Comparison of ENCODE assay signal across 22 cellular contexts in the genomic region with DNA sequence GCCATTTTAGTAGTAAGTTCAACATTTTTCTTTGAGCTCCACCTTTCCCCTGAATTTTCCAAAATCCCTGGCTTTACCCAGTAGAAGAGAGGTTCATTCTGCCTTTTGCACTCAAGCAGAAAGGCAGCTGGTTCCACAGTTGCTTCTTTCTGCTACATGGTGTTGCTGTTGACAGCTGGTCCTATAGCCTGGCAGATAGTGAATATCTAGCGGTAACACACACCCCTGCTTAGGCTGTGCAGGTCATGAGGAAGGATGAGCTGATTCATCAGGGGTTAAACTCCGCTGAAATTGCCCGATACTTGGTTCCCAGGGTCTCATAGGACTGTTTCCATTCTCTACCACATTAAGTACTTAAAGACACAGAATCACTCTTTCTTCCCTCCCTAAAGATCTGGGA.
"Had no signal": no experiment of that assay in that cellular context is flagged by ENCODE, and none has a peak within 500 bp of the region (broad histone marks: within the 10 kb centered on the region; RNA-seq: fewer than 3 reads in every experiment).

No MANE protein-coding gene starts in this region.

- FAIRE-seq: endometrium, kidney had no signal

- H3K36me3 Mint-ChIP-seq: activated naive CD4-positive, alpha-beta T cell treated with anti-CD3 and anti-CD28 coated beads, Interleukin-2, amount 50 U/mL, for 24 hours; WTC11 had no signal

- H3K27ac Mint-ChIP-seq: activated CD4-positive, alpha-beta T cell treated with anti-CD3 and anti-CD28 coated beads for 36 hours; activated naive CD4-positive, alpha-beta T cell treated with anti-CD3 and anti-CD28 coated beads, Interleukin-2, amount 50 U/mL, for 24 hours; WTC11 had no signal

- H3K27me3 Mint-ChIP-seq: central memory CD8-positive, alpha-beta T cell had no signal

- H3K9me3 Mint-ChIP-seq: activated naive CD4-positive, alpha-beta T cell treated with anti-CD3 and anti-CD28 coated beads, Interleukin-2, amount 50 U/mL, for 24 hours; central memory CD8-positive, alpha-beta T cell; WTC11 had no signal

- H3K9me3 ChIP-seq: ascending aorta, thyroid gland, uterus had no signal

- H3K36me3 ChIP-seq: ascending aorta, thyroid gland, uterus had no signal

- H3K4me3 ChIP-seq: ascending aorta, coronary artery, thyroid gland, uterus had no signal

- DNase-seq: activated CD4-positive, alpha-beta T cell treated with anti-CD3 and anti-CD28 coated beads for 36 hours; activated CD4-positive, alpha-beta T cell treated with anti-CD3 and anti-CD28 coated beads, Interleukin-2, amount 50 U/mL, for 48 hours; activated gamma-delta T cell; foreskin melanocyte; hypothalamus; kidney; mammary epithelial cell; midbrain; occipital lobe; posterior cingulate gyrus; stimulated activated CD4-positive, alpha-beta T cell treated with anti-CD3 and anti-CD28 coated beads, Interleukin-12 subunit alpha, Interleukin-12 subunit beta, amount 100 ng/mL, for 4 hours; stimulated activated CD4-positive, alpha-beta T cell treated with anti-CD3 and anti-CD28 coated beads, Interleukin-1b, Interleukin-23, amount 100 ng/mL, for 48 hours; stimulated activated CD8-positive, alpha-beta memory T cell treated with anti-CD3 and anti-CD28 coated beads, Interleukin-4, amount 100 ng/mL, for 48 hours; stimulated activated naive CD4-positive, alpha-beta T cell; thyroid gland; uterus had no signal

- H3K27me3 ChIP-seq: ascending aorta, thyroid gland, uterus had no signal

- H3K4me3 Mint-ChIP-seq: activated CD4-positive, alpha-beta T cell treated with anti-CD3 and anti-CD28 coated beads for 36 hours; activated naive CD4-positive, alpha-beta T cell treated with anti-CD3 and anti-CD28 coated beads, Interleukin-2, amount 50 U/mL, for 24 hours; central memory CD8-positive, alpha-beta T cell; WTC11 had no signal

- H3K4me1 ChIP-seq: ascending aorta, thyroid gland, uterus had no signal

- H3K27ac ChIP-seq: ascending aorta, coronary artery, thyroid gland, uterus had no signal
